ENCODE assay signal across 23 cellular contexts in the genomic region with DNA sequence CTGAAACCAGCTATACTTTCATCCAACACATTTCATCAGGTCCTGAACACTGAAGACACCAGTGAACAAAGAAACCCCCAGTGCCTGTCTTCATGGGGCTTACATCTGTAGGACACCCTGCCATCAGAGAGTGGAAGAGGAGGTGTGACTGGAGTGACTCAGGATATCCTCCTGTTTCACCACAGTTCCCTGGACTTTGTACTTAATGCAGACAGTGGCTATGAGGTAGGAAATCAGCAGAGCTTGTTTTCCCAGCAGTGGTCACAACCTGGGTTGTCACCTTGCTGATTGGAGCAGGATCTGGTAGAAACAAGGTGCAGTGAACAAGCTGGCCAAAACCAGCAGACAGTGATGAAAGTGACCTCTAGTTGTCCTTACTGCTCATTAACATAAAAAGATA.
"Had no signal": no experiment of that assay in that cellular context is flagged by ENCODE, and none has a peak within 500 bp of the region (broad histone marks: within the 10 kb centered on the region; RNA-seq: fewer than 3 reads in every experiment).

No MANE protein-coding gene starts in this region.

- H3K9me3 ChIP-seq: left ventricle myocardium inferior, suprapubic skin, transverse colon, vagina had no signal

- H3K4me3 Mint-ChIP-seq: activated naive CD8-positive, alpha-beta T cell; naive B cell; neural progenitor cell; stimulated activated naive CD8-positive, alpha-beta T cell treated with anti-CD3 and anti-CD28 coated beads, Interleukin-15, Interleukin-2, amounts not matched to agents 100 ng/mL and 50 ng/mL, for 24 hours; T-helper 17 cell had no signal

- ATAC-seq: foreskin keratinocyte, right cardiac atrium, T-helper 17 cell had no signal

- DNase-seq: activated CD4-positive, alpha-beta T cell treated with anti-CD3 and anti-CD28 coated beads for 1 hour; activated CD4-positive, alpha-beta T cell treated with anti-CD3 and anti-CD28 coated beads, Interleukin-2, amount 50 U/mL, for 4 hours; caudate nucleus; dorsolateral prefrontal cortex; foreskin keratinocyte; glutamatergic neuron; left ventricle myocardium inferior; naive B cell; right cardiac atrium; stimulated activated CD4-positive, alpha-beta T cell treated with anti-CD3 and anti-CD28 coated beads, Interleukin-15, amount 100 ng/mL, for 24 hours; stimulated activated CD4-positive, alpha-beta T cell treated with anti-CD3 and anti-CD28 coated beads, Interleukin-2, amount 100 ng/mL, for 48 hours; T-helper 17 cell; transverse colon had no signal

- H3K27ac ChIP-seq: dorsolateral prefrontal cortex, foreskin keratinocyte, left ventricle myocardium inferior, neural progenitor cell, skin epidermis, suprapubic skin, transverse colon, vagina, VCaP had no signal

- FAIRE-seq: colon, keratinocyte had no signal

- H3K4me1 Mint-ChIP-seq: naive B cell, T-helper 17 cell had no signal

- H3K4me3 ChIP-seq: dorsolateral prefrontal cortex, left ventricle myocardium inferior, neural progenitor cell, skin epidermis, suprapubic skin, transverse colon, vagina had no signal

- H3K36me3 ChIP-seq: left ventricle myocardium inferior, neural progenitor cell, suprapubic skin, transverse colon, vagina had no signal

- H3K27me3 ChIP-seq: dorsolateral prefrontal cortex, foreskin keratinocyte, neural progenitor cell, transverse colon, vagina had no signal

- H3K27ac Mint-ChIP-seq: activated naive CD8-positive, alpha-beta T cell; naive B cell; neural progenitor cell; progenitor cell of endocrine pancreas; stimulated activated naive CD8-positive, alpha-beta T cell treated with anti-CD3 and anti-CD28 coated beads, Interleukin-15, Interleukin-2, amounts not matched to agents 100 ng/mL and 50 ng/mL, for 24 hours; T-helper 17 cell had no signal

- H3K4me1 ChIP-seq: foreskin keratinocyte, left ventricle myocardium inferior, neural progenitor cell, suprapubic skin, transverse colon, vagina had no signal

- H3K9me3 Mint-ChIP-seq: stimulated activated naive CD8-positive, alpha-beta T cell treated with anti-CD3 and anti-CD28 coated beads, Interleukin-15, Interleukin-2, amounts not matched to agents 100 ng/mL and 50 ng/mL, for 24 hours had no signal

- H3K36me3 Mint-ChIP-seq: activated naive CD8-positive, alpha-beta T cell; naive B cell had no signal
